In the genomic region with DNA sequence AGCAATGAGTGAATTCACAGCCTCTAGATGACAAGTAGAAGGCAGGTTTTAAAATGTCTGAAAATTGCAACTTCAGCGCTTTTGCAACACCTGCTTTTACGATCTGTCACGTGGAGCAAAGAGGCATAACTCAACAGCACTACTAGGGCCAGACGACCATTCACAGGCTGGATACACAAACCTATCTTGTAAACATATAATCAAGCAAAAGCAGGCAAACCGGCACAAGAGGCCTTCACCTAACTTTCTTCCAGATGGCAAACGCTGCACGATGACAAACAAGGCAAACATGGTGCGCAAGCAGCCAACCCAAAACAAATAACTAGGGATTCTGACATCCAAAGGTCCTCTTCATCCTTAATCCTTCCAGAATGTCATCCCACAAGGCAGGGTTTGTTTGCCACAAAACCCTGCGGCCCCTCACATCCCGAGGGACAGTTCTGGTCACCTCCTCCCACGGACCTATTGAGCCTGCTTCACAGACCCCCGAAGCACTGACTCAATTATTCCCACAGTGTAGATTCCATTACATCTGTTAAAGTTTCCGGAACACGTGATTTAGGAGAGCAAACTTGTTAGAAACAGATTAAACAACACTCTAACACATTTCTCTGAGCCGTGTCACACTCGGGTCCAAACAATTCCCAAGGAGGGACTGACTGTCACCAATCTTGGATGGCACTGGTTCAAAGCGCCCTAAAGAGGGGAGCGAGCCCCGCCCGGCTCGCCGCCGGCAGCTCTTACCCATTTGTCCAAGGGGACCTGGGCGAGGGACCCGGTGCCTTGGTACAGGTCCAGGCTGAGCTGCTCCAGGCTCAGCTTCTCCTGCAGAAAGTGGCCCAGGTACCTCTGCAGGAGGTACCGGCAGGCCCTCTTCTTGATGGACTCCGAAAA, we compare ENCODE assay signal across 1 cellular context.
TF ChIP-seq lines count a peak whose summit lies in the region.

No MANE protein-coding gene starts in this region.

TF ChIP-seq in neural cell, 6 proteins besides CTCF, POLR2A, EP300 and RAD21:
- TF ChIP-seq, protein P1, sequence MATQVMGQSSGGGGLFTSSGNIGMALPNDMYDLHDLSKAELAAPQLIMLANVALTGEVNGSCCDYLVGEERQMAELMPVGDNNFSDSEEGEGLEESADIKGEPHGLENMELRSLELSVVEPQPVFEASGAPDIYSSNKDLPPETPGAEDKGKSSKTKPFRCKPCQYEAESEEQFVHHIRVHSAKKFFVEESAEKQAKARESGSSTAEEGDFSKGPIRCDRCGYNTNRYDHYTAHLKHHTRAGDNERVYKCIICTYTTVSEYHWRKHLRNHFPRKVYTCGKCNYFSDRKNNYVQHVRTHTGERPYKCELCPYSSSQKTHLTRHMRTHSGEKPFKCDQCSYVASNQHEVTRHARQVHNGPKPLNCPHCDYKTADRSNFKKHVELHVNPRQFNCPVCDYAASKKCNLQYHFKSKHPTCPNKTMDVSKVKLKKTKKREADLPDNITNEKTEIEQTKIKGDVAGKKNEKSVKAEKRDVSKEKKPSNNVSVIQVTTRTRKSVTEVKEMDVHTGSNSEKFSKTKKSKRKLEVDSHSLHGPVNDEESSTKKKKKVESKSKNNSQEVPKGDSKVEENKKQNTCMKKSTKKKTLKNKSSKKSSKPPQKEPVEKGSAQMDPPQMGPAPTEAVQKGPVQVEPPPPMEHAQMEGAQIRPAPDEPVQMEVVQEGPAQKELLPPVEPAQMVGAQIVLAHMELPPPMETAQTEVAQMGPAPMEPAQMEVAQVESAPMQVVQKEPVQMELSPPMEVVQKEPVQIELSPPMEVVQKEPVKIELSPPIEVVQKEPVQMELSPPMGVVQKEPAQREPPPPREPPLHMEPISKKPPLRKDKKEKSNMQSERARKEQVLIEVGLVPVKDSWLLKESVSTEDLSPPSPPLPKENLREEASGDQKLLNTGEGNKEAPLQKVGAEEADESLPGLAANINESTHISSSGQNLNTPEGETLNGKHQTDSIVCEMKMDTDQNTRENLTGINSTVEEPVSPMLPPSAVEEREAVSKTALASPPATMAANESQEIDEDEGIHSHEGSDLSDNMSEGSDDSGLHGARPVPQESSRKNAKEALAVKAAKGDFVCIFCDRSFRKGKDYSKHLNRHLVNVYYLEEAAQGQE (IDR thresholded peaks at IDR 0.05; ENCODE audit: borderline replicate concordance): no peak
- TF ChIP-seq MXI1 (conservative IDR thresholded peaks at IDR 0.05; ENCODE audit: poor library complexity, severe bottlenecking): peak; percentile 69
TF ChIP-seq in neural cell: peak in this region for 1.
